9 cellular contexts compared by ENCODE assay signal in genomic region chr18:22465859-22466602, GRCh38. TPM values are rescaled to one million over a fixed set of nuclear protein-coding genes. Genes with fewer than 3 reads are reported as not detected.
DNase-seq lines count a peak whose midpoint lies in the region; ATAC-seq and TF ChIP-seq lines count a peak whose summit lies in the region.
"Had no signal": no experiment of that assay in that cellular context is flagged by ENCODE, and none has a peak within 500 bp of the region (broad histone marks: within the 10 kb centered on the region; RNA-seq: fewer than 3 reads in every experiment).

No MANE protein-coding gene starts in this region.

- peaks cover 4% of the 10 kb centered on the region for H3K9me3 ChIP-seq in thoracic aorta

- peak; percentile 51 for DNase-seq in DMS53 (lab: John Stamatoyannopoulos, UW)
- DNase-seq in DMS53 treated with DMSO at 0.1 percent for 48 hours (lab: John Stamatoyannopoulos, UW; ENCODE audit: unreplicated experiment), result no peak
- peak; percentile 78 for DNase-seq in amniotic stem cell (lab: John Stamatoyannopoulos, UW)
- DNase-seq in islet precursor cell, result peak; percentile 89
- peak; percentile 48 for DNase-seq in thoracic aorta (ENCODE audit: low spot score)
- DNase-seq in SK-N-DZ (ENCODE audit: low spot score), result no peak
- DNase-seq in activated CD4-positive, alpha-beta T cell treated with anti-CD3 and anti-CD28 coated beads for 4 hours, result no peak
- DNase-seq in SKM-1 treated with dmso at 0.1 percent for 144 hours (lab: John Stamatoyannopoulos, UW; ENCODE audit: unreplicated experiment), result no peak

- no peaks in the 10 kb centered on the region for H3K36me3 ChIP-seq in thoracic aorta

- ATAC-seq in thoracic aorta (ENCODE audit: insufficient number of reproducible peaks, low FRiP score, low read depth), result peak; percentile 79

- H3K4me1 ChIP-seq in thoracic aorta (ENCODE audit: control insufficient read depth in 1 of 2, low read depth in 2 of 2), result peaks cover 18 to 40% of the 10 kb centered on the region in 2 donors

- H3K27ac ChIP-seq in thoracic aorta, result peak overlapping the region; percentile 89 to 91

- H3K4me3 ChIP-seq in thoracic aorta, result peak overlapping the region; percentile 16

- no peaks in the 10 kb centered on the region for H3K27me3 ChIP-seq in thoracic aorta (replicated peaks; ENCODE audit: insufficient read depth)

- no peak for TF ChIP-seq CTCF in thoracic aorta (IDR thresholded peaks at IDR 0.05)

RNA-seq across cellular contexts. Expression of gene CTAGE1, which starts 48.3 kb away (rescaled TPM):
- not detected for total RNA-seq in thoracic aorta
- not detected in 2 replicates for polyA plus RNA-seq in SK-N-DZ (2014; cell fraction: cytosol; rRNA removed)
- not detected in 2 replicates for polyA plus RNA-seq in SK-N-DZ (2014; cell fraction: nucleus; rRNA removed)
- total RNA-seq: lower leg skin had no signal

Comparison
In these comparisons a context has a peak if more than half of its experiments do, and no peak if none do; other contexts are left out.
1. DNase-seq: peak in DMS53 (single experiment), amniotic stem cell (single experiment), islet precursor cell (single experiment) and thoracic aorta (single experiment); none in DMS53 treated with DMSO at 0.1 percent for 48 hours (single experiment), SK-N-DZ (single experiment), activated CD4-positive, alpha-beta T cell treated with anti-CD3 and anti-CD28 coated beads for 4 hours (0 of 2) and SKM-1 treated with dmso at 0.1 percent for 144 hours (single experiment).